1 cellular context compared by ENCODE assay signal in genomic region chr1:232225336-232226131, GRCh38.
TF ChIP-seq lines count a peak whose summit lies in the region.

No MANE protein-coding gene starts in this region.

TF ChIP-seq in HEK293, 187 proteins besides CTCF, POLR2A, EP300 and RAD21 (continued from another document):
- TF ChIP-seq ZBTB49 (tag by site-specific recombination; IDR thresholded peaks at IDR 0.05; ENCODE audit: low read depth) (0 out of 2 replicates have a peak, but pooled peaks have one; percentile 8), ZNF398 (tag by site-specific recombination; IDR thresholded peaks at IDR 0.05) (no peak), HOXA7 (CRISPR knock-in tag; IDR thresholded peaks at IDR 0.05; ENCODE audit: borderline replicate concordance) (no peak)
TF ChIP-seq in HEK293: peak in this region for 2.
